ENCODE assay signal across 1 cellular context in the genomic region with DNA sequence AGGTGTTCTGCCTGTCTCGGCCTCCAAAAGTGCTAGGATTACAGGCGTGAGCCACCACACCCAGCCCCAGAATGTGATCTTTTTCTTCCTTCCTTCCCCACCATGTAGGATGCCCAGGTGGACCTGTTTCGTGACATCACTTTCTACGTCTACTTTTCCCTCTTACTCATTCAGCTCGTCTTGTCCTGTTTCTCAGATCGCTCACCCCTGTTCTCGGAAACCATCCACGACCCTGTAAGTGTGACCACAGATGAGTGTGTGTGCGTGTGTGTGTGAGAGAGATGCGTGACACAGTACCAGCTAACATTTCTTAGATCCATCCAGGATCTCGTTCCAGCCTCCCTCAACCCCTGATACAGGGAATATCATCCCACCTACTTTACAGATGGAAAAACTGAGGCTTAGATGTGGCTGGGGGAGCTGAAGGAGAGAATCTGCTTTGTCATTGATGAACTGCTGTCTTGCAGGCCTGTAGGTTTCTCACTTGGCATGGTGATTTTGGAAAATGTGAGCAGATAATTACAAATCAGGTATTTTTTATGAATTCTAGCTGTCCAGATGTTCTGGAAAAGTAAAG.
TF ChIP-seq lines count a peak whose summit lies in the region.

No MANE protein-coding gene starts in this region.

TF ChIP-seq in endothelial cell of umbilical vein, 7 proteins besides CTCF, POLR2A, EP300 and RAD21:
- TF ChIP-seq EZH2 (IDR thresholded peaks at IDR 0.05; ENCODE audit: borderline replicate concordance, low read depth, low read length, severe bottlenecking) (no peak), JUN (IDR thresholded peaks at IDR 0.05; ENCODE audit: borderline replicate concordance, insufficient read depth, insufficient read length, low read depth) (no peak), FOS (IDR thresholded peaks at IDR 0.05; ENCODE audit: borderline replicate concordance, insufficient read depth, low read length) (no peak), GATA2 (IDR thresholded peaks at IDR 0.05; ENCODE audit: insufficient read depth, insufficient read length, low read depth, low read length) (no peak), POLR2AphosphoS5 (IDR thresholded peaks at IDR 0.05; ENCODE audit: insufficient read depth, low read depth, low read length) (no peak), MYC (IDR thresholded peaks at IDR 0.05; ENCODE audit: low read depth, low read length) (no peak)
- TF ChIP-seq, protein P1, sequence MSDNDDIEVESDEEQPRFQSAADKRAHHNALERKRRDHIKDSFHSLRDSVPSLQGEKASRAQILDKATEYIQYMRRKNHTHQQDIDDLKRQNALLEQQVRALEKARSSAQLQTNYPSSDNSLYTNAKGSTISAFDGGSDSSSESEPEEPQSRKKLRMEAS (IDR thresholded peaks at IDR 0.05; ENCODE audit: insufficient read depth, insufficient read length) = no peak
